ENCODE assay signal across 8 cellular contexts in the genomic region with DNA sequence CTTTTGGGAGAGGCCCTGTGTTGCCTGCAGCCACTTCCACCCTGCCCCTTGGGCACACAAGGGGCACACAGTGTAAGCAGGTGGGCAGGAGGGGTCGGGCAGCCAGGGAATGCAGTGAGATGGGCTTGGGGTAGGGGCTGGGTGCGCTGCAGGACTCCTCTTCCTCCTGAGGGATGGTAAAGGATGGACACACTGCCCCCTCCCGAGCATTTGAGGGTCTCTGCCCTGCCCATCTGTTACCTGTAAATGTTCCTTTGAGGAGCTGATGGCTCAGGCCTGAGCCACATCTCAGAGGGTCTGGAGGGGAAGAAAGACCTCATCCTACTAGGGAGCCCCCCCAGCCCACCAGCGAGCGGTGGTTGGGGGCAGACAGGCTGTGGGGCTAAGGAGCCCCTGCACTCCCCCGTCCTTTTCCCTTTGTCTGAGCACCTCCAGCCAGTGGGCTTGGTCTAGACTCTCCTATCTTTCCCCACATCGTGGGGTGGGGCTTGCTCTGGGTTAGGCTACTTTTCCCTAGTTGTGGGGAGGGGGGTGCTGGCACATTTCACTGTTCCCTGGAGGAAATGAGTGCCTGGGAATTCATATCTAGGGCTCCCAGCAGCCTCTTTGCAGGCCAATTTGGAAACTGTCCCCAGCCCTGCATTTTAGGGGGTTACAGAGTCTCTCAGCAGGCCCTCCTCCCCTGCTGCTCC. TPM values are rescaled to one million over a fixed set of nuclear protein-coding genes. Genes with fewer than 3 reads are reported as not detected.
DNase-seq lines count a peak whose midpoint lies in the region; ATAC-seq, FAIRE-seq and TF ChIP-seq lines count a peak whose summit lies in the region.

No MANE protein-coding gene starts in this region.

- no peak for TF ChIP-seq EP300 in A549 (IDR thresholded peaks at IDR 0.05)

- H3K4me2 ChIP-seq in A549 (peak overlapping the region; percentile 98), HCT116 (ENCODE audit: low read length) (peak overlapping the region; percentile 90), astrocyte (ENCODE audit: low read length) (peak overlapping the region; percentile 88)

- peak overlapping the region; percentile 85 for H3K27ac Mint-ChIP-seq in astrocyte (ENCODE audit: unreplicated experiment)

- TF ChIP-seq CTCF in A549 (IDR thresholded peaks at IDR 0.05) (no peak), HCT116 (IDR thresholded peaks at IDR 0.05 in 2 of 3, conservative IDR thresholded peaks at IDR 0.05 in 1 of 3; ENCODE audit: borderline replicate concordance in 1 of 3, insufficient read depth in 1 of 3, low read depth in 2 of 3, low read length in 2 of 3) (no peak), astrocyte (IDR thresholded peaks at IDR 0.05; ENCODE audit: insufficient read depth, low read depth, low read length) (no peak)

- no peak for TF ChIP-seq RAD21 in A549 (conservative IDR thresholded peaks at IDR 0.05 in 1 of 2, IDR thresholded peaks at IDR 0.05 in 1 of 2)
- TF ChIP-seq RAD21 in HCT116 (IDR thresholded peaks at IDR 0.05; ENCODE audit: low read depth) = no peak

- POLR2A ChIA-PET in A549 (lab: Yijun Ruan, JAX) (interaction anchor here (2.0 kb wide), 1 partner anchor 21 kb away, joined by 26 read pairs; a partner anchor contains a TSS), HCT116 (lab: Charles Lee) (interaction anchor here (1.2 kb wide), 1 partner anchor 22 kb away, joined by 3 read pairs; a partner anchor contains a TSS)

- H3K4me1 ChIP-seq in A549 (peaks cover 16% of the 10 kb centered on the region), HCT116 (ENCODE audit: control insufficient read depth in 1 of 2, insufficient read depth in 2 of 2, low read length in 2 of 2) (peaks cover 16 to 27% of the 10 kb centered on the region in 2 experiments), astrocyte (ENCODE audit: insufficient read depth, low read length) (peaks cover 18% of the 10 kb centered on the region), mucosa of rectum (ENCODE audit: control insufficient read depth in 2 of 2, insufficient read depth in 2 of 2, low read length in 2 of 2) (peaks cover 23 to 25% of the 10 kb centered on the region in 2 donors)

- TF ChIP-seq POLR2A in A549 (IDR thresholded peaks at IDR 0.05; ENCODE audit: low read length) (no peak), HCT116 (IDR thresholded peaks at IDR 0.05; ENCODE audit: borderline replicate concordance, extremely low read depth, insufficient read depth, insufficient read length) (no peak)

- peaks cover 27% of the 10 kb centered on the region for H3K79me2 ChIP-seq in HCT116 (ENCODE audit: insufficient read depth, low read length)
- H3K79me2 ChIP-seq in astrocyte (ENCODE audit: insufficient read depth, low read length) = peaks cover 41% of the 10 kb centered on the region

- WGBS in A549 (ENCODE audit: missing lambda C conversion rate) = 58% methylated on average over 6 of the region's 7 CpGs

- no peak for DNase-seq in A549 (ENCODE audit: low read depth in 1 of 2, low spot score in 1 of 2)
- DNase-seq in HCT116 (ENCODE audit: low read depth, low spot score) = no peak
- DNase-seq in astrocyte (ENCODE audit: low read depth) = no peak
- no peak for DNase-seq in NCI-H2107 (lab: John Stamatoyannopoulos, UW)
- DNase-seq in SHP77 treated with DMSO at 0.1 percent for 48 hours (lab: John Stamatoyannopoulos, UW) = no peak
- DNase-seq in effector CD8-positive, alpha-beta T cell (lab: John Stamatoyannopoulos, UW) = no peak

- H3K9me3 Mint-ChIP-seq in astrocyte (ENCODE audit: unreplicated experiment) = no peaks in the 10 kb centered on the region

- H3K9ac ChIP-seq in HCT116 (ENCODE audit: low read length) (peak overlapping the region; percentile 88), astrocyte (ENCODE audit: low read length) (peak overlapping the region; percentile 91), mucosa of rectum (ENCODE audit: low read depth in 1 of 2, low read length in 2 of 2) (peak overlapping the region; percentile 92 to 93)

- peaks cover 2% of the 10 kb centered on the region for H3K4me1 Mint-ChIP-seq in astrocyte (ENCODE audit: low read depth, unreplicated experiment)

- H3K9me3 ChIP-seq in A549 (no peaks in the 10 kb centered on the region), HCT116 (ENCODE audit: control insufficient read depth in 1 of 2, insufficient read depth in 1 of 2, low read depth in 1 of 2, low read length in 2 of 2) (no peaks in the 10 kb centered on the region), astrocyte (ENCODE audit: insufficient read depth, low read depth, low read length) (no peaks in the 10 kb centered on the region), mucosa of rectum (ENCODE audit: control insufficient read depth in 2 of 2, low read length in 2 of 2) (no peaks in the 10 kb centered on the region)

- no peaks in the 10 kb centered on the region for H3K9me2 ChIP-seq in HCT116 (ENCODE audit: insufficient read depth)

- peak overlapping the region; percentile 60 for H3K4me3 ChIP-seq in A549
- peak overlapping the region; percentile 88 to 100 for H3K4me3 ChIP-seq in HCT116 (replicated peaks in 1 of 2; ENCODE audit: low read depth in 1 of 2, low read length in 2 of 2)
- no peak overlapping the region for H3K4me3 ChIP-seq in astrocyte (ENCODE audit: insufficient read depth, low read depth, low read length)
- H3K4me3 ChIP-seq in mucosa of rectum (ENCODE audit: low read length in 2 of 2) = peak overlapping the region in 1 of 2 donors; percentile 79

- peaks cover 12 to 17% of the 10 kb centered on the region in 2 experiments; a peak in 3 of 4 replicates for H3K36me3 ChIP-seq in HCT116 (ENCODE audit: control insufficient read depth in 1 of 2, insufficient read depth in 2 of 2, low read length in 2 of 2)
- peaks cover 6% of the 10 kb centered on the region for H3K36me3 ChIP-seq in astrocyte (ENCODE audit: insufficient read depth, low read length)
- peaks cover 19 to 28% of the 10 kb centered on the region in 2 donors for H3K36me3 ChIP-seq in mucosa of rectum (ENCODE audit: control insufficient read depth in 2 of 2, insufficient read depth in 2 of 2, low read length in 2 of 2)

- FAIRE-seq in A549 (lab: Jason Lieb, UNC) (no peak), astrocyte (lab: Jason Lieb, UNC) (no peak)

- H4K20me1 ChIP-seq in HCT116 (ENCODE audit: insufficient read depth) = no peaks in the 10 kb centered on the region
- H4K20me1 ChIP-seq in astrocyte (ENCODE audit: insufficient read depth, low read length) = peaks cover 10% of the 10 kb centered on the region

- H2AFZ ChIP-seq in HCT116 (ENCODE audit: low read depth, low read length, poor library complexity, severe bottlenecking) = no peak overlapping the region
- H2AFZ ChIP-seq in astrocyte (ENCODE audit: low read depth, low read length) = no peak overlapping the region

- no peaks in the 10 kb centered on the region for H3K27me3 Mint-ChIP-seq in astrocyte (ENCODE audit: low read depth, unreplicated experiment)

- CTCF ChIA-PET in A549 (lab: Yijun Ruan, JAX) (interaction anchor here (1.0 to 31.0 kb wide), 12 partner anchors 7 to 494 kb away, joined by 3 to 903 read pairs (median 8); a partner anchor contains a TSS), HCT116 (lab: Charles Lee) (interaction anchor here (0.6 kb wide), 1 partner anchor 23 kb away, joined by 3 read pairs; no protein-coding TSS in a partner anchor)

- RAD21 ChIA-PET in HCT116 (lab: Charles Lee; ENCODE audit: low non-redundant PET in 1 of 2, low total read pairs in 2 of 2, uncharacterized antibody in 2 of 2, unreplicated experiment in 2 of 2) = interaction anchor here (0.8 to 1.9 kb wide), 2 partner anchors 22 to 94 kb away, joined by 3 to 6 read pairs; no protein-coding TSS in a partner anchor

- peaks cover 4% of the 10 kb centered on the region for H3K36me3 Mint-ChIP-seq in astrocyte (ENCODE audit: low read depth, unreplicated experiment)

- intact Hi-C loops in HCT116 (cut with micrococcal nuclease) = no loop called here

- H3K27me3 ChIP-seq in HCT116 (ENCODE audit: insufficient read depth, low read length) = no peaks in the 10 kb centered on the region
- H3K27me3 ChIP-seq in astrocyte (ENCODE audit: insufficient read depth, low read length) = no peaks in the 10 kb centered on the region
- H3K27me3 ChIP-seq in mucosa of rectum (ENCODE audit: control insufficient read depth in 2 of 2, insufficient read depth in 2 of 2, low read length in 2 of 2) = no peaks in the 10 kb centered on the region

- BruUV-seq in HCT116 (replicated peaks; lab: Mats Ljungman, UMichigan) = no TSS peak

- ATAC-seq in A549 (no peak), HCT116 (no peak), GM19452 (IDR thresholded peaks at IDR 0.05; ENCODE audit: unreplicated experiment) (no peak)

- peak overlapping the region; percentile 76 for H3K4me3 Mint-ChIP-seq in astrocyte (ENCODE audit: unreplicated experiment)

- H3K27ac ChIP-seq in A549 (peak overlapping the region; percentile 89 to 98), HCT116 (ENCODE audit: low read depth, low read length) (peak overlapping the region; percentile 83), astrocyte (ENCODE audit: low read depth, low read length) (peak overlapping the region; percentile 90), mucosa of rectum (ENCODE audit: low read depth in 2 of 2, low read length in 2 of 2) (peak overlapping the region; percentile 96 to 99)

RNA-seq across cellular contexts. Expression of a gene that starts 1.7 kb away (rescaled TPM):
- polyA plus RNA-seq in A549 (2011; rRNA removed) = 21.8 and 22.2 TPM in 2 replicates
- polyA plus RNA-seq in A549 (2012; cell fraction: cytosol; rRNA removed) = 52.7 and 64.5 TPM in 2 replicates
- polyA plus RNA-seq in A549 (2012; cell fraction: nucleus; rRNA removed) = 72.1 and 98.1 TPM in 2 replicates
- polyA plus RNA-seq in A549 (2017; fragmentation: RNase III; extraction: RNeasy Plus Mini Kit Qiagen cat#74134 plus additional on column Dnase treatment) = 45.1 to 45.8 TPM (median 45.5 TPM) in 3 replicates
- 19.4 and 28.2 TPM in 2 replicates for polyA minus RNA-seq in A549 (2011; rRNA and poly(A)+ RNA removed)
- total RNA-seq in HCT116 (2021; ENCODE audit: unreplicated experiment) = 47.1 TPM
- polyA plus RNA-seq in HCT116 (2012) = 40.5 and 46.1 TPM in 2 replicates
- total RNA-seq in astrocyte = 60.9 and 70.0 TPM in 2 replicates

RNA-seq across cellular contexts. Expression of a gene that starts 21.7 kb away (rescaled TPM):
- polyA plus RNA-seq in A549 (2011; rRNA removed) (125 and 160 TPM in 2 replicates), A549 (2017; fragmentation: RNase III; extraction: RNeasy Plus Mini Kit Qiagen cat#74134 plus additional on column Dnase treatment) (247 to 256 TPM (median 251 TPM) in 3 replicates)
- 315 and 426 TPM in 2 replicates for polyA plus RNA-seq in A549 (2012; cell fraction: cytosol; rRNA removed)
- 579 and 616 TPM in 2 replicates for polyA plus RNA-seq in A549 (2012; cell fraction: nucleus; rRNA removed)
- polyA minus RNA-seq in A549 (2011; rRNA and poly(A)+ RNA removed) = 300 and 345 TPM in 2 replicates
- total RNA-seq in HCT116 (2021; ENCODE audit: unreplicated experiment) (296 TPM), astrocyte (625 and 648 TPM in 2 replicates)
- polyA plus RNA-seq in HCT116 (2012) = 454 and 578 TPM in 2 replicates

RNA-seq across cellular contexts. Expression of a gene that starts 45.5 kb away (rescaled TPM):
- polyA plus RNA-seq in A549 (2011; rRNA removed) (not detected in 2 replicates), A549 (2017; fragmentation: RNase III; extraction: RNeasy Plus Mini Kit Qiagen cat#74134 plus additional on column Dnase treatment) (not detected in 3 replicates)
- not detected in 2 replicates for polyA plus RNA-seq in A549 (2012; cell fraction: cytosol; rRNA removed)
- polyA plus RNA-seq in A549 (2012; cell fraction: nucleus; rRNA removed) = 0.01 TPM in 1 of 2 replicates, not detected in the other
- polyA minus RNA-seq in A549 (2011; rRNA and poly(A)+ RNA removed) = not detected in 2 replicates
- total RNA-seq in HCT116 (2021; ENCODE audit: unreplicated experiment) (0.07 TPM), astrocyte (not detected in 2 replicates)
- not detected in 2 replicates for polyA plus RNA-seq in HCT116 (2012)

RNA-seq across cellular contexts. Expression of a gene that starts 46.0 kb away (rescaled TPM):
- 0.17 and 0.26 TPM in 2 replicates for polyA plus RNA-seq in A549 (2011; rRNA removed)
- polyA plus RNA-seq in A549 (2012; cell fraction: cytosol; rRNA removed) = 0.05 and 0.14 TPM in 2 replicates
- 0.09 and 0.49 TPM in 2 replicates for polyA plus RNA-seq in A549 (2012; cell fraction: nucleus; rRNA removed)
- polyA plus RNA-seq in A549 (2017; fragmentation: RNase III; extraction: RNeasy Plus Mini Kit Qiagen cat#74134 plus additional on column Dnase treatment) = 0.12 to 0.14 TPM (median 0.13 TPM) in 3 replicates
- polyA minus RNA-seq in A549 (2011; rRNA and poly(A)+ RNA removed) = 0.15 TPM in 1 of 2 replicates, not detected in the other
- total RNA-seq in HCT116 (2021; ENCODE audit: unreplicated experiment) = 10.7 TPM
- polyA plus RNA-seq in HCT116 (2012) = 8.5 and 10.8 TPM in 2 replicates
- 0.31 TPM in 1 of 2 replicates, not detected in the other for total RNA-seq in astrocyte
